2 cellular contexts compared by ENCODE assay signal in genomic region chr11:130455493-130456127, GRCh38.
TF ChIP-seq lines count a peak whose summit lies in the region.

No MANE protein-coding gene starts in this region.

TF ChIP-seq in HepG2, 621 proteins besides CTCF, POLR2A, EP300 and RAD21:
- no peak for TF ChIP-seq ELK4 (CRISPR knock-in tag; IDR thresholded peaks at IDR 0.05; ENCODE audit: borderline replicate concordance)
- TF ChIP-seq ZNF768 (CRISPR knock-in tag; IDR thresholded peaks at IDR 0.05), result peak; percentile 66
- TF ChIP-seq ZNF12 (CRISPR knock-in tag; IDR thresholded peaks at IDR 0.05), result no peak
- TF ChIP-seq MTA1 (CRISPR knock-in tag; IDR thresholded peaks at IDR 0.05; ENCODE audit: borderline replicate concordance), result no peak
- no peak for TF ChIP-seq ZNF652 (CRISPR knock-in tag; IDR thresholded peaks at IDR 0.05; ENCODE audit: borderline replicate concordance, low read depth)
- no peak for TF ChIP-seq ZNF142 (CRISPR knock-in tag; IDR thresholded peaks at IDR 0.05)
- TF ChIP-seq ZNF296 (CRISPR knock-in tag; conservative IDR thresholded peaks at IDR 0.05), result no peak

TF ChIP-seq in SK-N-SH, 30 proteins besides CTCF, POLR2A, EP300 and RAD21:
- TF ChIP-seq RXRA (IDR thresholded peaks at IDR 0.05; ENCODE audit: borderline replicate concordance, low read depth) (no peak), FOSL2 (IDR thresholded peaks at IDR 0.05; ENCODE audit: borderline replicate concordance, low read depth) (no peak), SIN3A (IDR thresholded peaks at IDR 0.05; ENCODE audit: borderline replicate concordance, low read depth, low read length) (no peak), FOXJ3 (CRISPR knock-in tag; IDR thresholded peaks at IDR 0.05) (no peak), GABPA (IDR thresholded peaks at IDR 0.05; ENCODE audit: low read depth) (no peak), PBX3 (IDR thresholded peaks at IDR 0.05) (no peak), JUND (IDR thresholded peaks at IDR 0.05) (no peak)
- TF ChIP-seq, protein P1, sequence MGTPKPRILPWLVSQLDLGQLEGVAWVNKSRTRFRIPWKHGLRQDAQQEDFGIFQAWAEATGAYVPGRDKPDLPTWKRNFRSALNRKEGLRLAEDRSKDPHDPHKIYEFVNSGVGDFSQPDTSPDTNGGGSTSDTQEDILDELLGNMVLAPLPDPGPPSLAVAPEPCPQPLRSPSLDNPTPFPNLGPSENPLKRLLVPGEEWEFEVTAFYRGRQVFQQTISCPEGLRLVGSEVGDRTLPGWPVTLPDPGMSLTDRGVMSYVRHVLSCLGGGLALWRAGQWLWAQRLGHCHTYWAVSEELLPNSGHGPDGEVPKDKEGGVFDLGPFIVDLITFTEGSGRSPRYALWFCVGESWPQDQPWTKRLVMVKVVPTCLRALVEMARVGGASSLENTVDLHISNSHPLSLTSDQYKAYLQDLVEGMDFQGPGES (IDR thresholded peaks at IDR 0.05; ENCODE audit: low read depth, low read length), result no peak
